24 cellular contexts compared by ENCODE assay signal in genomic region chr3:129010316-129010956, GRCh38. TPM values are rescaled to one million over a fixed set of nuclear protein-coding genes. Genes with fewer than 3 reads are reported as not detected.
DNase-seq lines count a peak whose midpoint lies in the region; ATAC-seq and TF ChIP-seq lines count a peak whose summit lies in the region.
"Had no signal": no experiment of that assay in that cellular context is flagged by ENCODE, and none has a peak within 500 bp of the region (broad histone marks: within the 10 kb centered on the region; RNA-seq: fewer than 3 reads in every experiment).

No MANE protein-coding gene starts in this region.

- POLR2A ChIA-PET in activated CD4-positive, alpha-beta T cell treated with anti-CD3 and anti-CD28 coated beads, Interleukin-2, amount 10 ng/mL, durations not matched to agents 7 days and 5 days (lab: Charles Lee), result no interaction called here
- POLR2A ChIA-PET in activated CD4-positive, alpha-beta T cell treated with anti-CD3 and anti-CD28 coated beads for 36 hours (lab: Charles Lee), result no interaction called here

- no peak for DNase-seq in activated CD4-positive, alpha-beta T cell treated with anti-CD3 and anti-CD28 coated beads, Interleukin-2, amount 10 ng/mL, durations not matched to agents 7 days and 5 days
- DNase-seq in activated CD4-positive, alpha-beta T cell treated with anti-CD3 and anti-CD28 coated beads for 36 hours, result no peak
- DNase-seq in endodermal cell (no peak), neural crest cell (ENCODE audit: low read depth, low spot score) (peak; percentile 18), spleen (no peak), hepatocyte (ENCODE audit: low spot score) (no peak)
- DNase-seq: ACHN; Calu3; CD8-positive, alpha-beta memory T cell; DMS153; KG1; NCI-H1092 treated with DMSO at 0.1 percent for 48 hours; NCI-H146; NCI-H2029 treated with DMSO at 0.1 percent for 48 hours; NCI-H226; NCI-H524; NCI-H774 had no signal

- ATAC-seq in activated CD4-positive, alpha-beta T cell treated with anti-CD3 and anti-CD28 coated beads for 36 hours, result no peak
- no peak for ATAC-seq in GM21526 (IDR thresholded peaks at IDR 0.05; ENCODE audit: low FRiP score, unreplicated experiment)
- ATAC-seq in HG02852 (IDR thresholded peaks at IDR 0.05; ENCODE audit: unreplicated experiment), result no peak
- ATAC-seq: HCT116 had no signal

- H3K27me3 ChIP-seq in endodermal cell (ENCODE audit: control insufficient read depth, insufficient read depth, low read length, poor library complexity, severe bottlenecking) (peaks cover 33% of the 10 kb centered on the region), spleen (replicated peaks in 1 of 7) (no peaks in the 10 kb centered on the region), hepatocyte (peaks cover 6% of the 10 kb centered on the region)

- H3K27me3 Mint-ChIP-seq in activated CD4-positive, alpha-beta T cell treated with anti-CD3 and anti-CD28 coated beads, Interleukin-2, amount 10 ng/mL, durations not matched to agents 7 days and 5 days, result peaks cover 6% of the 10 kb centered on the region
- no peaks in the 10 kb centered on the region for H3K27me3 Mint-ChIP-seq in activated CD4-positive, alpha-beta T cell treated with anti-CD3 and anti-CD28 coated beads for 36 hours
- peaks cover 57% of the 10 kb centered on the region for H3K27me3 Mint-ChIP-seq in endodermal cell (ENCODE audit: insufficient read depth)
- peaks cover 3% of the 10 kb centered on the region for H3K27me3 Mint-ChIP-seq in neural crest cell (ENCODE audit: low read depth)
- H3K27me3 Mint-ChIP-seq: CD8-positive, alpha-beta memory T cell had no signal

- peaks cover 26% of the 10 kb centered on the region for H3K4me1 Mint-ChIP-seq in activated CD4-positive, alpha-beta T cell treated with anti-CD3 and anti-CD28 coated beads, Interleukin-2, amount 10 ng/mL, durations not matched to agents 7 days and 5 days
- peaks cover 15% of the 10 kb centered on the region for H3K4me1 Mint-ChIP-seq in activated CD4-positive, alpha-beta T cell treated with anti-CD3 and anti-CD28 coated beads for 36 hours
- peaks cover 4% of the 10 kb centered on the region for H3K4me1 Mint-ChIP-seq in endodermal cell
- peaks cover 26% of the 10 kb centered on the region for H3K4me1 Mint-ChIP-seq in neural crest cell

- CTCF ChIA-PET in activated CD4-positive, alpha-beta T cell treated with anti-CD3 and anti-CD28 coated beads, Interleukin-2, amount 10 ng/mL, durations not matched to agents 7 days and 5 days (lab: Charles Lee), result interaction anchor here (0.8 to 7.7 kb wide), 5 partner anchors 12 to 43 kb away, joined by 3 to 94 read pairs (median 4); no protein-coding TSS in a partner anchor
- CTCF ChIA-PET in activated CD4-positive, alpha-beta T cell treated with anti-CD3 and anti-CD28 coated beads for 36 hours (lab: Charles Lee), result interaction anchor here (0.7 to 0.8 kb wide), 2 partner anchors 16 to 31 kb away, joined by 3 to 4 read pairs; no protein-coding TSS in a partner anchor

- TF ChIP-seq CTCF in endodermal cell (conservative IDR thresholded peaks at IDR 0.05) (no peak), neural crest cell (conservative IDR thresholded peaks at IDR 0.05) (no peak), spleen (IDR thresholded peaks at IDR 0.05 in 8 of 11, conservative IDR thresholded peaks at IDR 0.05 in 3 of 11) (no peak), hepatocyte (IDR thresholded peaks at IDR 0.05; ENCODE audit: poor library complexity) (no peak)

- H2AFZ ChIP-seq in hepatocyte, result no peak overlapping the region

- no peak for TF ChIP-seq POLR2A in spleen (IDR thresholded peaks at IDR 0.05)

- no peak overlapping the region for H3K9ac ChIP-seq in endodermal cell (ENCODE audit: extremely low read depth, low read length, poor library complexity, severe bottlenecking)
- H3K9ac ChIP-seq: BLaER1 treated with 17β-estradiol and CSF1 and Interleukin-3, amounts not matched to agents 10 nM and 100 nM had no signal

- H4K20me1 ChIP-seq in hepatocyte (ENCODE audit: insufficient read depth, poor library complexity, severe bottlenecking), result no peaks in the 10 kb centered on the region
- H4K20me1 ChIP-seq: BLaER1 treated with 17β-estradiol and CSF1 and Interleukin-3, amounts not matched to agents 10 nM and 100 nM had no signal

- H3K4me3 Mint-ChIP-seq in activated CD4-positive, alpha-beta T cell treated with anti-CD3 and anti-CD28 coated beads, Interleukin-2, amount 10 ng/mL, durations not matched to agents 7 days and 5 days, result no peak overlapping the region
- H3K4me3 Mint-ChIP-seq in activated CD4-positive, alpha-beta T cell treated with anti-CD3 and anti-CD28 coated beads for 36 hours, result no peak overlapping the region
- H3K4me3 Mint-ChIP-seq in endodermal cell, result no peak overlapping the region
- peak overlapping the region; percentile 73 for H3K4me3 Mint-ChIP-seq in neural crest cell
- H3K4me3 Mint-ChIP-seq: CD8-positive, alpha-beta memory T cell had no signal

- peak overlapping the region; percentile 10 for H3K27ac Mint-ChIP-seq in activated CD4-positive, alpha-beta T cell treated with anti-CD3 and anti-CD28 coated beads, Interleukin-2, amount 10 ng/mL, durations not matched to agents 7 days and 5 days
- H3K27ac Mint-ChIP-seq in activated CD4-positive, alpha-beta T cell treated with anti-CD3 and anti-CD28 coated beads for 36 hours, result no peak overlapping the region
- H3K27ac Mint-ChIP-seq in endodermal cell (no peak overlapping the region), neural crest cell (ENCODE audit: unreplicated experiment) (peak overlapping the region; percentile 86)
- H3K27ac Mint-ChIP-seq: CD8-positive, alpha-beta memory T cell had no signal

- H3K4me3 ChIP-seq in endodermal cell (ENCODE audit: low read length), result no peak overlapping the region
- H3K4me3 ChIP-seq in spleen, result no peak overlapping the region
- H3K4me3 ChIP-seq in hepatocyte, result no peak overlapping the region
- H3K4me3 ChIP-seq: BLaER1 treated with 17β-estradiol and CSF1 and Interleukin-3, amounts not matched to agents 10 nM and 100 nM had no signal

- WGBS in endodermal cell (ENCODE audit: insufficient coverage in 1 of 2, insufficient read length in 1 of 2), 2 experiments, result 60 to 85% methylated on average over 2 to 9 of the region's 9 CpGs
- WGBS in spleen, 5 donors, result 55 to 76% (median 57%) methylated on average over 7 to 9 of the region's 9 CpGs
- WGBS in hepatocyte (ENCODE audit: low lambda C conversion rate, missing lambda C conversion rate), result 76% methylated on average over 7 of the region's 9 CpGs

- H3K27ac ChIP-seq in endodermal cell (ENCODE audit: low read depth, low read length) (peak overlapping the region; percentile 69), spleen (peak overlapping the region; percentile 19 to 86 (median 64)), hepatocyte (no peak overlapping the region)
- H3K27ac ChIP-seq: 22Rv1; BLaER1 treated with 17β-estradiol and CSF1 and Interleukin-3, amounts not matched to agents 10 nM and 100 nM had no signal

- H3K4me1 ChIP-seq in endodermal cell (ENCODE audit: control insufficient read depth, insufficient read depth, low read length), result no peaks in the 10 kb centered on the region
- peaks cover 10 to 67% (median 32%) of the 10 kb centered on the region in 6 donors for H3K4me1 ChIP-seq in spleen
- peaks cover 13% of the 10 kb centered on the region for H3K4me1 ChIP-seq in hepatocyte (ENCODE audit: insufficient read depth)

- intact Hi-C loops in activated CD4-positive, alpha-beta T cell treated with anti-CD3 and anti-CD28 coated beads for 36 hours (cut with DNase I, micrococcal nuclease), result no loop called here
- intact Hi-C loops in spleen (cut with DNase I; ENCODE audit: low total_unique reads), result no loop called here

- no peaks in the 10 kb centered on the region for H3K9me3 Mint-ChIP-seq in activated CD4-positive, alpha-beta T cell treated with anti-CD3 and anti-CD28 coated beads, Interleukin-2, amount 10 ng/mL, durations not matched to agents 7 days and 5 days
- no peaks in the 10 kb centered on the region for H3K9me3 Mint-ChIP-seq in activated CD4-positive, alpha-beta T cell treated with anti-CD3 and anti-CD28 coated beads for 36 hours (ENCODE audit: low read depth)
- H3K9me3 Mint-ChIP-seq in endodermal cell (no peaks in the 10 kb centered on the region), neural crest cell (no peaks in the 10 kb centered on the region)
- H3K9me3 Mint-ChIP-seq: CD8-positive, alpha-beta memory T cell had no signal

- H3K9me3 ChIP-seq in endodermal cell (ENCODE audit: control insufficient read depth, low read length) (no peaks in the 10 kb centered on the region), spleen (no peaks in the 10 kb centered on the region), hepatocyte (ENCODE audit: low read depth) (no peaks in the 10 kb centered on the region)

- H3K36me3 Mint-ChIP-seq in activated CD4-positive, alpha-beta T cell treated with anti-CD3 and anti-CD28 coated beads, Interleukin-2, amount 10 ng/mL, durations not matched to agents 7 days and 5 days (ENCODE audit: low read depth), result no peaks in the 10 kb centered on the region
- no peaks in the 10 kb centered on the region for H3K36me3 Mint-ChIP-seq in activated CD4-positive, alpha-beta T cell treated with anti-CD3 and anti-CD28 coated beads for 36 hours (ENCODE audit: low read depth)
- no peaks in the 10 kb centered on the region for H3K36me3 Mint-ChIP-seq in endodermal cell (ENCODE audit: low read depth)
- peaks cover 2% of the 10 kb centered on the region for H3K36me3 Mint-ChIP-seq in neural crest cell (ENCODE audit: low read depth)
- H3K36me3 Mint-ChIP-seq: CD8-positive, alpha-beta memory T cell had no signal

- H3K4me2 ChIP-seq in hepatocyte, result no peak overlapping the region

- H3K36me3 ChIP-seq in endodermal cell (ENCODE audit: control insufficient read depth, insufficient read depth, low read length) (no peaks in the 10 kb centered on the region), spleen (no peaks in the 10 kb centered on the region), hepatocyte (replicated peaks; ENCODE audit: insufficient read depth, low read depth) (no peaks in the 10 kb centered on the region)
- H3K36me3 ChIP-seq: BLaER1 treated with 17β-estradiol and CSF1 and Interleukin-3, amounts not matched to agents 10 nM and 100 nM had no signal

- no peaks in the 10 kb centered on the region for H3K9me2 ChIP-seq in hepatocyte (replicated peaks; ENCODE audit: insufficient read depth)

- H3K79me2 ChIP-seq in hepatocyte, result no peaks in the 10 kb centered on the region

RNA-seq across cellular contexts. Expression of gene EFCC1, which starts 9.3 kb away (rescaled TPM):
- total RNA-seq in activated CD4-positive, alpha-beta T cell treated with anti-CD3 and anti-CD28 coated beads, Interleukin-2, amount 10 ng/mL, durations not matched to agents 7 days and 5 days, result under 1 TPM in 1 of 2 experiments, not detected in 1; 0.07 TPM
- total RNA-seq in activated CD4-positive, alpha-beta T cell treated with anti-CD3 and anti-CD28 coated beads for 36 hours, result under 1 TPM; 0.19 to 0.39 TPM
- total RNA-seq in endodermal cell (under 1 TPM; 0.31 to 0.93 TPM), neural crest cell (10.7 and 11.8 TPM in 2 replicates), spleen (10 to 100 TPM in 2 of 7 donors, 1 to 10 TPM in 5; 3.7 to 11.2 (median 7.6) TPM), hepatocyte (0.23 and 0.76 TPM in 2 replicates)
- 26.5 TPM for polyA plus RNA-seq in endodermal cell (2013, experiment 1 of 2)
- polyA plus RNA-seq in endodermal cell (2013, experiment 2 of 2), result 23.8 TPM
- polyA plus RNA-seq in spleen (1 to 10 TPM; 2.0 to 8.9 (median 8.7) TPM), hepatocyte (0.11 and 0.50 TPM in 2 replicates)
- total RNA-seq: Calu3, Daoy had no signal

RNA-seq across cellular contexts. Expression of gene CFAP92, which starts 16.6 kb away (rescaled TPM):
- under 1 TPM in 1 of 2 experiments, not detected in 1; 0.10 TPM for total RNA-seq in activated CD4-positive, alpha-beta T cell treated with anti-CD3 and anti-CD28 coated beads, Interleukin-2, amount 10 ng/mL, durations not matched to agents 7 days and 5 days
- total RNA-seq in activated CD4-positive, alpha-beta T cell treated with anti-CD3 and anti-CD28 coated beads for 36 hours, result under 1 TPM; 0.64 to 0.88 TPM
- total RNA-seq in endodermal cell, result 1 to 10 TPM; 1.3 to 3.0 TPM
- 11.9 TPM for polyA plus RNA-seq in endodermal cell (2013, experiment 1 of 2)
- polyA plus RNA-seq in endodermal cell (2013, experiment 2 of 2), result 13.2 TPM
- 8.7 and 8.8 TPM in 2 replicates for total RNA-seq in neural crest cell
- total RNA-seq in spleen, result 1 to 10 TPM; 1.1 to 3.1 (median 1.3) TPM
- under 1 TPM; 0.29 to 0.63 (median 0.45) TPM for polyA plus RNA-seq in spleen
- 0.17 and 1.3 TPM in 2 replicates for total RNA-seq in hepatocyte
- 0.35 and 1.0 TPM in 2 replicates for polyA plus RNA-seq in hepatocyte

RNA-seq across cellular contexts. Expression of gene GP9, which starts 50.1 kb away (rescaled TPM):
- total RNA-seq in activated CD4-positive, alpha-beta T cell treated with anti-CD3 and anti-CD28 coated beads, Interleukin-2, amount 10 ng/mL, durations not matched to agents 7 days and 5 days, result not detected
- total RNA-seq in activated CD4-positive, alpha-beta T cell treated with anti-CD3 and anti-CD28 coated beads for 36 hours, result not detected
- not detected for total RNA-seq in endodermal cell
- polyA plus RNA-seq in endodermal cell (2013, experiment 1 of 2), result not detected
- polyA plus RNA-seq in endodermal cell (2013, experiment 2 of 2), result not detected
- total RNA-seq in neural crest cell, result not detected in 2 replicates
- total RNA-seq in spleen, result 10 to 100 TPM in 1 of 7 donors, 1 to 10 TPM in 6; 4.2 to 14.9 (median 7.9) TPM
- 1 to 10 TPM; 1.4 to 5.5 (median 2.2) TPM for polyA plus RNA-seq in spleen
- total RNA-seq in hepatocyte, result not detected in 2 replicates
- not detected in 2 replicates for polyA plus RNA-seq in hepatocyte
- total RNA-seq: Calu3; CD8-positive, alpha-beta memory T cell; Daoy; H1 had no signal
- polyA plus RNA-seq: CD8-positive, alpha-beta memory T cell; H1 had no signal

Comparison
In these comparisons a context has a peak if more than half of its experiments do, and no peak if none do; other contexts are left out.
1. H3K27ac Mint-ChIP-seq: peak in activated CD4-positive, alpha-beta T cell treated with anti-CD3 and anti-CD28 coated beads, Interleukin-2, amount 10 ng/mL, durations not matched to agents 7 days and 5 days (single experiment) and neural crest cell (single experiment); none in activated CD4-positive, alpha-beta T cell treated with anti-CD3 and anti-CD28 coated beads for 36 hours (single experiment) and endodermal cell (single experiment).